17 cellular contexts compared by ENCODE assay signal in genomic region chr12:76270657-76271358, GRCh38.
DNase-seq lines count a peak whose midpoint lies in the region; ATAC-seq, FAIRE-seq and TF ChIP-seq lines count a peak whose summit lies in the region.
"Had no signal": no experiment of that assay in that cellular context is flagged by ENCODE, and none has a peak within 500 bp of the region (broad histone marks: within the 10 kb centered on the region; RNA-seq: fewer than 3 reads in every experiment).

No MANE protein-coding gene starts in this region.

- H3K9ac ChIP-seq in K562 (ENCODE audit: insufficient read depth in 1 of 2, low read depth in 2 of 2, low read length in 2 of 2) = no peak overlapping the region
- H3K9ac ChIP-seq: BLaER1 treated with 17β-estradiol and CSF1 and Interleukin-3, amounts not matched to agents 10 nM and 100 nM had no signal

- H3K9me3 ChIP-seq in breast epithelium (no peaks in the 10 kb centered on the region), K562 (replicated peaks; ENCODE audit: control insufficient read depth, insufficient read depth, low read depth, low read length) (no peaks in the 10 kb centered on the region), lower lobe of right lung (no peaks in the 10 kb centered on the region)
- H3K9me3 ChIP-seq: BLaER1 treated with 17β-estradiol and CSF1 and Interleukin-3, amounts not matched to agents 10 nM and 100 nM had no signal

- peaks cover 51% of the 10 kb centered on the region for H3K4me1 Mint-ChIP-seq in MCF 10A (ENCODE audit: insufficient read depth, unreplicated experiment)
- peaks cover 15% of the 10 kb centered on the region for H3K4me1 Mint-ChIP-seq in activated CD4-positive, alpha-beta T cell treated with anti-CD3 and anti-CD28 coated beads for 36 hours

- H3K4me3 Mint-ChIP-seq in MCF 10A (ENCODE audit: unreplicated experiment) = no peak overlapping the region
- no peak overlapping the region for H3K4me3 Mint-ChIP-seq in activated CD4-positive, alpha-beta T cell treated with anti-CD3 and anti-CD28 coated beads for 36 hours
- H3K4me3 Mint-ChIP-seq: H9 had no signal

- H4K20me1 ChIP-seq in K562 (replicated peaks; ENCODE audit: control insufficient read depth, insufficient read depth, low read length) = no peaks in the 10 kb centered on the region
- H4K20me1 ChIP-seq: BLaER1 treated with 17β-estradiol and CSF1 and Interleukin-3, amounts not matched to agents 10 nM and 100 nM had no signal

- 3% methylated on average over 2 of the region's 2 CpGs for WGBS in K562 (ENCODE audit: insufficient coverage, low coverage, missing lambda C conversion rate)

- H3K27me3 ChIP-seq in breast epithelium = no peaks in the 10 kb centered on the region
- peaks cover 0 to 8% of the 10 kb centered on the region in 2 experiments; a peak in 2 of 5 replicates for H3K27me3 ChIP-seq in K562 (ENCODE audit: control insufficient read depth in 2 of 2, insufficient read depth in 2 of 2, low read length in 2 of 2)
- no peaks in the 10 kb centered on the region for H3K27me3 ChIP-seq in lower lobe of right lung (ENCODE audit: low read depth)
- H3K27me3 ChIP-seq: BLaER1 treated with 17β-estradiol and CSF1 and Interleukin-3, amounts not matched to agents 10 nM and 100 nM had no signal

- in situ Hi-C loops in K562 (cut with MboI) = no loop called here

- TF ChIP-seq EP300 in K562 (IDR thresholded peaks at IDR 0.05; ENCODE audit: low read length) = no peak

- BruUV-seq in MCF 10A (replicated peaks; lab: Mats Ljungman, UMichigan) (no TSS peak), K562 (replicated peaks; lab: Mats Ljungman, UMichigan) (no TSS peak)

- ATAC-seq in K562 = no peak
- ATAC-seq in lower lobe of right lung = no peak
- no peak for ATAC-seq in GM18909 (IDR thresholded peaks at IDR 0.05; ENCODE audit: poor library complexity, unreplicated experiment)
- ATAC-seq in activated CD4-positive, alpha-beta T cell treated with anti-CD3 and anti-CD28 coated beads for 36 hours = no peak

- no peak for FAIRE-seq in K562 (lab: Jason Lieb, UNC)

- H3K79me2 ChIP-seq in K562 (ENCODE audit: control insufficient read depth, insufficient read depth, low read length) = no peaks in the 10 kb centered on the region

- no peak overlapping the region for H2AFZ ChIP-seq in K562 (ENCODE audit: low read depth, low read length)

- POLR2A ChIA-PET in MCF 10A (lab: Yijun Ruan, JAX) (interaction anchor here (1.5 to 3.0 kb wide), 2 partner anchors 12 to 34 kb away, joined by 3 to 13 read pairs; no protein-coding TSS in a partner anchor), K562 (lab: Yijun Ruan, JAX) (interaction anchor here (1.6 kb wide), 1 partner anchor 11 kb away, joined by 5 read pairs; no protein-coding TSS in a partner anchor)
- POLR2A ChIA-PET in activated CD4-positive, alpha-beta T cell treated with anti-CD3 and anti-CD28 coated beads for 36 hours (lab: Charles Lee) = interaction anchor here (0.6 kb wide), 1 partner anchor 11 kb away, joined by 5 read pairs; no protein-coding TSS in a partner anchor

- H3K36me3 ChIP-seq in breast epithelium (no peaks in the 10 kb centered on the region), K562 (ENCODE audit: control insufficient read depth, insufficient read depth, low read length) (no peaks in the 10 kb centered on the region), lower lobe of right lung (no peaks in the 10 kb centered on the region)
- H3K36me3 ChIP-seq: BLaER1 treated with 17β-estradiol and CSF1 and Interleukin-3, amounts not matched to agents 10 nM and 100 nM had no signal

- H3K9me3 Mint-ChIP-seq in MCF 10A (ENCODE audit: unreplicated experiment) = no peaks in the 10 kb centered on the region
- H3K9me3 Mint-ChIP-seq in activated CD4-positive, alpha-beta T cell treated with anti-CD3 and anti-CD28 coated beads for 36 hours (ENCODE audit: low read depth) = no peaks in the 10 kb centered on the region
- H3K9me3 Mint-ChIP-seq: H9 had no signal

- TF ChIP-seq RAD21 in K562 (CRISPR knock-in tag; conservative IDR thresholded peaks at IDR 0.05 in 1 of 2, IDR thresholded peaks at IDR 0.05 in 1 of 2) = no peak

- DNase-seq in MCF 10A (ENCODE audit: unreplicated experiment) = peak; percentile 19
- no peak for DNase-seq in breast epithelium (ENCODE audit: low spot score in 2 of 2)
- DNase-seq in K562 (ENCODE audit: extremely low read depth in 1 of 4, low spot score in 3 of 4) = no peak
- DNase-seq in fibroblast of mammary gland (ENCODE audit: low read depth) = peak; percentile 44
- no peak for DNase-seq in lower lobe of right lung
- DNase-seq in activated CD4-positive, alpha-beta T cell treated with anti-CD3 and anti-CD28 coated beads, Interleukin-2, amount 50 U/mL, for 4 hours = no peak
- no peak for DNase-seq in activated CD4-positive, alpha-beta T cell treated with anti-CD3 and anti-CD28 coated beads for 36 hours
- DNase-seq: 8988T, H9, Kasumi-1, NCI-H1436 treated with DMSO at 0.1 percent for 48 hours, NCI-H2081, NCI-H2227 treated with DMSO at 0.1 percent for 48 hours, NCI-H524 treated with DMSO at 0.1 percent for 48 hours had no signal

- no peaks in the 10 kb centered on the region for H3K9me1 ChIP-seq in K562 (ENCODE audit: control insufficient read depth, insufficient read depth, low read length)

- H3K4me1 ChIP-seq in breast epithelium = no peaks in the 10 kb centered on the region
- no peaks in the 10 kb centered on the region for H3K4me1 ChIP-seq in K562 (replicated peaks in 1 of 2; ENCODE audit: control insufficient read depth in 2 of 2, insufficient read depth in 2 of 2, low read length in 2 of 2)
- peaks cover 21% of the 10 kb centered on the region for H3K4me1 ChIP-seq in lower lobe of right lung

- TF ChIP-seq POLR2A in breast epithelium (IDR thresholded peaks at IDR 0.05) (no peak), K562 (conservative IDR thresholded peaks at IDR 0.05) (no peak)

- intact Hi-C loops in MCF 10A (cut with micrococcal nuclease) = no loop called here
- intact Hi-C loops in breast epithelium (cut with DNase I; ENCODE audit: low total_unique reads) = no loop called here
- intact Hi-C loops in K562 (cut with micrococcal nuclease) = no loop called here
- intact Hi-C loops in lower lobe of right lung (cut with DNase I) = no loop called here
- intact Hi-C loops in activated CD4-positive, alpha-beta T cell treated with anti-CD3 and anti-CD28 coated beads for 36 hours (cut with DNase I, micrococcal nuclease) = no loop called here

- TF ChIP-seq CTCF in MCF 10A (IDR thresholded peaks at IDR 0.05; ENCODE audit: unreplicated experiment) (no peak), breast epithelium (IDR thresholded peaks at IDR 0.05) (no peak), K562 (IDR thresholded peaks at IDR 0.05 in 2 of 3, conservative IDR thresholded peaks at IDR 0.05 in 1 of 3; ENCODE audit: insufficient read depth in 2 of 3, low read depth in 1 of 3, low read length in 3 of 3) (no peak), fibroblast of mammary gland (conservative IDR thresholded peaks at IDR 0.05; ENCODE audit: control insufficient read depth, insufficient read depth, low read depth, low read length) (no peak), lower lobe of right lung (IDR thresholded peaks at IDR 0.05) (no peak)

- no peak overlapping the region for H3K27ac ChIP-seq in breast epithelium
- H3K27ac ChIP-seq in K562 (ENCODE audit: extremely low read depth, low read depth, low read length) = no peak overlapping the region
- no peak overlapping the region for H3K27ac ChIP-seq in lower lobe of right lung
- H3K27ac ChIP-seq: BLaER1 treated with 17β-estradiol and CSF1 and Interleukin-3, amounts not matched to agents 10 nM and 100 nM; RWPE1 had no signal

- no peak overlapping the region for H3K4me2 ChIP-seq in K562 (ENCODE audit: insufficient read depth, low read length)
- H3K4me2 ChIP-seq: BLaER1 treated with 17β-estradiol and CSF1 and Interleukin-3, amounts not matched to agents 10 nM and 100 nM had no signal

- CTCF ChIA-PET in MCF 10A (lab: Yijun Ruan, JAX) (interaction anchor here (0.6 to 0.7 kb wide), 3 partner anchors 21 to 700 kb away, joined by 3 read pairs; no protein-coding TSS in a partner anchor), K562 (lab: Yijun Ruan, JAX; ENCODE audit: low intra/inter-chr PET ratio) (no interaction called here)
- CTCF ChIA-PET in activated CD4-positive, alpha-beta T cell treated with anti-CD3 and anti-CD28 coated beads for 36 hours (lab: Charles Lee) = interaction anchor here (0.7 to 1.6 kb wide), 2 partner anchors 17 to 195 kb away, joined by 4 to 5 read pairs; no protein-coding TSS in a partner anchor

- peak overlapping the region; percentile 1 for H3K27ac Mint-ChIP-seq in MCF 10A (ENCODE audit: low read depth, unreplicated experiment)
- no peak overlapping the region for H3K27ac Mint-ChIP-seq in activated CD4-positive, alpha-beta T cell treated with anti-CD3 and anti-CD28 coated beads for 36 hours
- H3K27ac Mint-ChIP-seq: H9 had no signal

- no peaks in the 10 kb centered on the region for H3K27me3 Mint-ChIP-seq in MCF 10A (ENCODE audit: insufficient read depth, unreplicated experiment)
- H3K27me3 Mint-ChIP-seq in activated CD4-positive, alpha-beta T cell treated with anti-CD3 and anti-CD28 coated beads for 36 hours = peaks cover 14% of the 10 kb centered on the region

- H3K36me3 Mint-ChIP-seq in MCF 10A (ENCODE audit: insufficient read depth, unreplicated experiment) = peaks cover 5% of the 10 kb centered on the region
- no peaks in the 10 kb centered on the region for H3K36me3 Mint-ChIP-seq in activated CD4-positive, alpha-beta T cell treated with anti-CD3 and anti-CD28 coated beads for 36 hours (ENCODE audit: low read depth)

- no peak overlapping the region for H3K4me3 ChIP-seq in breast epithelium
- no peak overlapping the region for H3K4me3 ChIP-seq in K562
- H3K4me3 ChIP-seq in fibroblast of mammary gland (ENCODE audit: control insufficient read depth, low read depth, low read length) = no peak overlapping the region
- no peak overlapping the region for H3K4me3 ChIP-seq in lower lobe of right lung
- H3K4me3 ChIP-seq: BLaER1 treated with 17β-estradiol and CSF1 and Interleukin-3, amounts not matched to agents 10 nM and 100 nM had no signal

TF ChIP-seq in K562, 482 proteins besides CTCF, POLR2A, EP300 and RAD21 (continues in another document):
- no peak for TF ChIP-seq ZEB2 (IDR thresholded peaks at IDR 0.05)
- peak; percentile 44; the same call in 1 of the 2 replicates for TF ChIP-seq SMARCE1 (IDR thresholded peaks at IDR 0.05)
- 0 out of 2 replicates have a peak, but pooled peaks have one; percentile 3 for TF ChIP-seq CBFA2T3 (IDR thresholded peaks at IDR 0.05)
- TF ChIP-seq ZBTB34 (CRISPR knock-in tag; IDR thresholded peaks at IDR 0.05) = no peak
- peak; percentile 47 for TF ChIP-seq ARID1B (IDR thresholded peaks at IDR 0.05)

Comparison
In these comparisons a context has a peak if more than half of its experiments do, and no peak if none do; other contexts are left out.
1. DNase-seq: peak in MCF 10A (single experiment) and fibroblast of mammary gland (single experiment); none in breast epithelium (0 of 2), K562 (0 of 4), lower lobe of right lung (single experiment), activated CD4-positive, alpha-beta T cell treated with anti-CD3 and anti-CD28 coated beads, Interleukin-2, amount 50 U/mL, for 4 hours (0 of 2) and activated CD4-positive, alpha-beta T cell treated with anti-CD3 and anti-CD28 coated beads for 36 hours (single experiment).